19 cellular contexts compared by ENCODE assay signal in the genomic region with DNA sequence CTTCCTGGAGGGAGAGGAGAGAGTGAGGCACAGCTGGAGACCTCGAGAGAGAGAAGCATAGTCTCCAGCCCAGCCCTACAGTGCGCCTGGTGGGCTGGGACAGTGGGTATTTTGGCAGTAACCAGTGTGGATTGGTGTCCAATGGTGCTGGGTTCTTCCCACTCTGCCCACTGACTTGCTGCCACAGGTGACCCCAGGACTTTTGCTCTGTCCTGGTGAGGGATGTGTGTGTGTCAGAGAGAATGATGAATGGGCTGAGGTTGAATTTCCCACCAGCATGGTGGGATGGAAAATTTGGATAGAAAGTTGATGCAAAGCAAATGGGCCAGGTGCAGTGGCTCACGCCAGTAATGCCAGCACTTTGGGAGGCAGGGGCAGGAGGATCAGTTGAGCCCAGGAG.
"Had no signal": no experiment of that assay in that cellular context is flagged by ENCODE, and none has a peak within 500 bp of the region (broad histone marks: within the 10 kb centered on the region; RNA-seq: fewer than 3 reads in every experiment).

No MANE protein-coding gene starts in this region.

- H3K27me3 ChIP-seq: gastrocnemius medialis, heart right ventricle, neutrophil, uterus had no signal

- H3K4me1 Mint-ChIP-seq: stimulated activated naive CD8-positive, alpha-beta T cell treated with anti-CD3 and anti-CD28 coated beads, Interleukin-15, amount 100 ng/mL, for 72 hours had no signal

- H3K4me3 Mint-ChIP-seq: dendritic cell treated with granulocyte-macrophage colony-stimulating factor and Interleukin-4, amounts not matched to agents 40 ng/mL and 50 ng/mL, for 4 days; effector memory CD8-positive, alpha-beta T cell; memory B cell; natural killer cell treated with Interleukin-12 subunit alpha and Interleukin-12 subunit beta and Interleukin-15 and Interleukin-18, amount 100 ng/mL, for 72 hours; stimulated activated naive CD8-positive, alpha-beta T cell treated with anti-CD3 and anti-CD28 coated beads, Interleukin-15, amount 100 ng/mL, for 72 hours; type B pancreatic cell had no signal

- H3K9me3 ChIP-seq: gastrocnemius medialis, lower lobe of right lung, neutrophil, psoas muscle, thoracic aorta, uterus had no signal

- ATAC-seq: effector memory CD8-positive, alpha-beta T cell; gastrocnemius medialis; heart right ventricle; lower lobe of right lung; natural killer cell treated with Interleukin-12 subunit alpha and Interleukin-12 subunit beta and Interleukin-15 and Interleukin-18, amount 100 ng/mL, for 72 hours; psoas muscle; stimulated activated naive CD8-positive, alpha-beta T cell treated with anti-CD3 and anti-CD28 coated beads, Interleukin-15, amount 100 ng/mL, for 72 hours had no signal

- H3K4me3 ChIP-seq: esophagus muscularis mucosa, gastrocnemius medialis, heart right ventricle, left ventricle myocardium inferior, lower lobe of right lung, psoas muscle, smooth muscle cell, thoracic aorta, uterus had no signal

- H3K36me3 ChIP-seq: esophagus muscularis mucosa, gastrocnemius medialis, heart right ventricle, left ventricle myocardium inferior, lower lobe of right lung, neutrophil, thoracic aorta, uterus had no signal

- H3K36me3 Mint-ChIP-seq: memory B cell; natural killer cell treated with Interleukin-12 subunit alpha and Interleukin-12 subunit beta and Interleukin-15 and Interleukin-18, amount 100 ng/mL, for 72 hours; type B pancreatic cell had no signal

- H3K4me1 ChIP-seq: esophagus muscularis mucosa, heart right ventricle, left ventricle myocardium inferior, lower lobe of right lung, uterus had no signal

- H3K9me3 Mint-ChIP-seq: effector memory CD8-positive, alpha-beta T cell; memory B cell; natural killer cell treated with Interleukin-12 subunit alpha and Interleukin-12 subunit beta and Interleukin-15 and Interleukin-18, amount 100 ng/mL, for 72 hours; stimulated activated naive CD8-positive, alpha-beta T cell treated with anti-CD3 and anti-CD28 coated beads, Interleukin-15, amount 100 ng/mL, for 72 hours; type B pancreatic cell had no signal

- H3K27ac ChIP-seq: epithelial cell of prostate, esophagus muscularis mucosa, gastrocnemius medialis, heart right ventricle, left ventricle myocardium inferior, lower lobe of right lung, neutrophil, psoas muscle, thoracic aorta, uterus had no signal

- H3K27me3 Mint-ChIP-seq: stimulated activated naive CD8-positive, alpha-beta T cell treated with anti-CD3 and anti-CD28 coated beads, Interleukin-15, amount 100 ng/mL, for 72 hours; type B pancreatic cell had no signal

- DNase-seq: effector memory CD8-positive, alpha-beta T cell; gastrocnemius medialis; heart right ventricle; left ventricle myocardium inferior; lower lobe of right lung; midbrain; psoas muscle; stimulated activated CD4-positive, alpha-beta T cell treated with anti-CD3 and anti-CD28 coated beads, Interleukin-2, amount 100 ng/mL, for 48 hours; stimulated activated naive CD8-positive, alpha-beta T cell treated with anti-CD3 and anti-CD28 coated beads, Interleukin-15, amount 100 ng/mL, for 72 hours; uterus had no signal

- H3K27ac Mint-ChIP-seq: dendritic cell treated with granulocyte-macrophage colony-stimulating factor and Interleukin-4, amounts not matched to agents 40 ng/mL and 50 ng/mL, for 4 days; effector memory CD8-positive, alpha-beta T cell; memory B cell; natural killer cell treated with Interleukin-12 subunit alpha and Interleukin-12 subunit beta and Interleukin-15 and Interleukin-18, amount 100 ng/mL, for 72 hours; stimulated activated naive CD8-positive, alpha-beta T cell treated with anti-CD3 and anti-CD28 coated beads, Interleukin-15, amount 100 ng/mL, for 72 hours; type B pancreatic cell had no signal

- H3K4me2 ChIP-seq: smooth muscle cell had no signal
